In genomic region chr17:75111777-75112176, GRCh38 we compare ENCODE assay signal across 1 cellular context.
TF ChIP-seq lines count a peak whose summit lies in the region.

No MANE protein-coding gene starts in this region.

TF ChIP-seq in WTC11, 78 proteins besides CTCF, POLR2A, EP300 and RAD21 (continued from another document):
- TF ChIP-seq AFF4 (CRISPR knock-in tag; IDR thresholded peaks at IDR 0.05; ENCODE audit: borderline replicate concordance) (no peak), FOXP1 (CRISPR knock-in tag; IDR thresholded peaks at IDR 0.05; ENCODE audit: borderline replicate concordance) (no peak), NR3C1 (CRISPR knock-in tag; conservative IDR thresholded peaks at IDR 0.05; ENCODE audit: low read depth) (no peak), ZNF138 (CRISPR knock-in tag; conservative IDR thresholded peaks at IDR 0.05) (no peak), STAT6 (CRISPR knock-in tag; conservative IDR thresholded peaks at IDR 0.05; ENCODE audit: low read depth) (no peak), CREM (CRISPR knock-in tag; IDR thresholded peaks at IDR 0.05) (no peak), RORB (CRISPR knock-in tag; IDR thresholded peaks at IDR 0.05) (no peak), ELF4 (CRISPR knock-in tag; IDR thresholded peaks at IDR 0.05; ENCODE audit: low read depth) (no peak), ZNF671 (CRISPR knock-in tag; IDR thresholded peaks at IDR 0.05) (no peak), PREB (CRISPR knock-in tag; IDR thresholded peaks at IDR 0.05; ENCODE audit: borderline replicate concordance) (no peak)
